Comparison of ENCODE assay signal across 10 cellular contexts in genomic region chr4:190014771-190015537, GRCh38. TPM values are rescaled to one million over a fixed set of nuclear protein-coding genes. Genes with fewer than 3 reads are reported as not detected.
DNase-seq lines count a peak whose midpoint lies in the region; ATAC-seq, FAIRE-seq and TF ChIP-seq lines count a peak whose summit lies in the region.
"Had no signal": no experiment of that assay in that cellular context is flagged by ENCODE, and none has a peak within 500 bp of the region (broad histone marks: within the 10 kb centered on the region; RNA-seq: fewer than 3 reads in every experiment).

No MANE protein-coding gene starts in this region.

- no peaks in the 10 kb centered on the region for H3K9me3 ChIP-seq in A549

- POLR2A ChIA-PET in A549 (lab: Yijun Ruan, JAX) = no interaction called here

- DNase-seq in A549 (ENCODE audit: low read depth in 1 of 2, low spot score in 1 of 2) (no peak), kidney epithelial cell (ENCODE audit: low read depth) (no peak), UCSD-AML1 (lab: John Stamatoyannopoulos, UW; ENCODE audit: unreplicated experiment) (no peak), DMS114 treated with DMSO at 0.1 percent for 48 hours (lab: John Stamatoyannopoulos, UW; ENCODE audit: unreplicated experiment) (no peak), HT-29 (ENCODE audit: low spot score) (no peak)

- H3K4me3 Mint-ChIP-seq in activated T-helper 17 cell treated with anti-CD3 and anti-CD28 coated beads, Interleukin-2, amount 50 U/mL, for 72 hours = peak overlapping the region; percentile 66

- no peak for FAIRE-seq in A549 (lab: Jason Lieb, UNC)
- FAIRE-seq: D721Med had no signal

- ATAC-seq in A549 = peak; percentile 72 to 78; a peak in 5 of 6 replicates
- ATAC-seq in GM19043 (IDR thresholded peaks at IDR 0.05; ENCODE audit: low read depth, unreplicated experiment) = peak; percentile 54
- peak; percentile 52 for ATAC-seq in activated T-helper 17 cell treated with anti-CD3 and anti-CD28 coated beads, Interleukin-2, amount 50 U/mL, for 72 hours (replicated peaks)
- ATAC-seq in GM19452 (IDR thresholded peaks at IDR 0.05; ENCODE audit: unreplicated experiment) = no peak

- peaks cover 59% of the 10 kb centered on the region for H3K27me3 Mint-ChIP-seq in activated T-helper 17 cell treated with anti-CD3 and anti-CD28 coated beads, Interleukin-2, amount 50 U/mL, for 72 hours

- H3K36me3 ChIP-seq in kidney epithelial cell (ENCODE audit: control insufficient read depth, insufficient read depth, low read length) = no peaks in the 10 kb centered on the region

- CTCF ChIA-PET in A549 (lab: Yijun Ruan, JAX) = interaction anchor here (1.7 kb wide), 1 partner anchor 41 kb away, joined by 3 read pairs; no protein-coding TSS in a partner anchor

- 60% methylated on average over 36 of the region's 76 CpGs for WGBS in A549 (ENCODE audit: missing lambda C conversion rate)

- no peak for TF ChIP-seq CTCF in A549 (IDR thresholded peaks at IDR 0.05)
- TF ChIP-seq CTCF in kidney epithelial cell (IDR thresholded peaks at IDR 0.05; ENCODE audit: insufficient read depth, low read length, poor library complexity, severe bottlenecking) = no peak

- no peak for TF ChIP-seq RAD21 in A549 (conservative IDR thresholded peaks at IDR 0.05 in 1 of 2, IDR thresholded peaks at IDR 0.05 in 1 of 2)

- H3K4me3 ChIP-seq in A549 (peak overlapping the region; percentile 18; the same call in 1 of the 3 replicates), kidney epithelial cell (ENCODE audit: low read depth, low read length) (peak overlapping the region; percentile 32)

- peak overlapping the region; percentile 48 to 81; a peak in 4 of 6 replicates for H3K27ac ChIP-seq in A549

- no peak for TF ChIP-seq POLR2A in A549 (IDR thresholded peaks at IDR 0.05; ENCODE audit: low read length)

- peaks cover 53% of the 10 kb centered on the region for H3K27me3 ChIP-seq in kidney epithelial cell (ENCODE audit: control insufficient read depth, insufficient read depth, low read length)

- TF ChIP-seq EP300 in A549 (IDR thresholded peaks at IDR 0.05) = no peak

- H3K27ac Mint-ChIP-seq in activated T-helper 17 cell treated with anti-CD3 and anti-CD28 coated beads, Interleukin-2, amount 50 U/mL, for 72 hours = no peak overlapping the region

- peaks cover 30% of the 10 kb centered on the region for H3K4me1 Mint-ChIP-seq in activated T-helper 17 cell treated with anti-CD3 and anti-CD28 coated beads, Interleukin-2, amount 50 U/mL, for 72 hours

- H3K4me2 ChIP-seq in A549 = peak overlapping the region; percentile 36

- H3K36me3 Mint-ChIP-seq in activated T-helper 17 cell treated with anti-CD3 and anti-CD28 coated beads, Interleukin-2, amount 50 U/mL, for 72 hours (ENCODE audit: low read depth) = peaks cover 18% of the 10 kb centered on the region

- H3K4me1 ChIP-seq in A549 = no peaks in the 10 kb centered on the region

- H3K9me3 Mint-ChIP-seq in activated T-helper 17 cell treated with anti-CD3 and anti-CD28 coated beads, Interleukin-2, amount 50 U/mL, for 72 hours = no peaks in the 10 kb centered on the region

TF ChIP-seq in A549, 52 proteins besides CTCF, POLR2A, EP300 and RAD21:
- TF ChIP-seq PHF8 (IDR thresholded peaks at IDR 0.05; ENCODE audit: borderline replicate concordance, low read depth) (no peak), CBX2 (IDR thresholded peaks at IDR 0.05; ENCODE audit: borderline replicate concordance, low read depth) (no peak), EHF (CRISPR knock-in tag; IDR thresholded peaks at IDR 0.05) (no peak), JUN (IDR thresholded peaks at IDR 0.05) (no peak), HOXB13 (CRISPR knock-in tag; IDR thresholded peaks at IDR 0.05; ENCODE audit: low read depth) (no peak), PBX3 (IDR thresholded peaks at IDR 0.05) (no peak), ZNF302 (CRISPR knock-in tag; IDR thresholded peaks at IDR 0.05) (no peak), HMGXB4 (CRISPR knock-in tag; IDR thresholded peaks at IDR 0.05; ENCODE audit: borderline replicate concordance) (no peak)

RNA-seq across cellular contexts. Expression of gene FRG2, which starts 12.1 kb away (rescaled TPM):
- not detected in 2 replicates for polyA plus RNA-seq in A549 (2011; rRNA removed)
- polyA plus RNA-seq in A549 (2012; cell fraction: cytosol; rRNA removed) = not detected in 2 replicates
- polyA plus RNA-seq in A549 (2012; cell fraction: nucleus; rRNA removed) = not detected in 2 replicates
- not detected in 3 replicates for polyA plus RNA-seq in A549 (2017; fragmentation: RNase III; extraction: RNeasy Plus Mini Kit Qiagen cat#74134 plus additional on column Dnase treatment)
- polyA minus RNA-seq in A549 (2011; rRNA and poly(A)+ RNA removed) = not detected in 2 replicates
- total RNA-seq in activated T-helper 17 cell treated with anti-CD3 and anti-CD28 coated beads, Interleukin-2, amount 50 U/mL, for 72 hours = under 1 TPM in 1 of 2 donors, not detected in 1; 0.69 TPM
- not detected in 2 replicates for total RNA-seq in kidney epithelial cell
- not detected in 2 replicates for total RNA-seq in HT-29 (2014; rRNA removed; shearing (Covaris generic))

RNA-seq across cellular contexts. Expression of gene DBET, which starts 49.3 kb away (rescaled TPM):
- polyA plus RNA-seq in A549 (2011; rRNA removed) (not detected in 2 replicates), A549 (2017; fragmentation: RNase III; extraction: RNeasy Plus Mini Kit Qiagen cat#74134 plus additional on column Dnase treatment) (0.03 TPM in 1 of 3 replicates, not detected in the others)
- polyA plus RNA-seq in A549 (2012; cell fraction: cytosol; rRNA removed) = not detected in 2 replicates
- polyA plus RNA-seq in A549 (2012; cell fraction: nucleus; rRNA removed) = 0.07 TPM in 1 of 2 replicates, not detected in the other
- polyA minus RNA-seq in A549 (2011; rRNA and poly(A)+ RNA removed) = not detected in 2 replicates
- not detected for total RNA-seq in activated T-helper 17 cell treated with anti-CD3 and anti-CD28 coated beads, Interleukin-2, amount 50 U/mL, for 72 hours
- total RNA-seq in kidney epithelial cell = not detected in 2 replicates
- not detected in 2 replicates for total RNA-seq in HT-29 (2014; rRNA removed; shearing (Covaris generic))
- polyA plus RNA-seq: adipose tissue had no signal
